ENCODE assay signal across 13 cellular contexts in the genomic region with DNA sequence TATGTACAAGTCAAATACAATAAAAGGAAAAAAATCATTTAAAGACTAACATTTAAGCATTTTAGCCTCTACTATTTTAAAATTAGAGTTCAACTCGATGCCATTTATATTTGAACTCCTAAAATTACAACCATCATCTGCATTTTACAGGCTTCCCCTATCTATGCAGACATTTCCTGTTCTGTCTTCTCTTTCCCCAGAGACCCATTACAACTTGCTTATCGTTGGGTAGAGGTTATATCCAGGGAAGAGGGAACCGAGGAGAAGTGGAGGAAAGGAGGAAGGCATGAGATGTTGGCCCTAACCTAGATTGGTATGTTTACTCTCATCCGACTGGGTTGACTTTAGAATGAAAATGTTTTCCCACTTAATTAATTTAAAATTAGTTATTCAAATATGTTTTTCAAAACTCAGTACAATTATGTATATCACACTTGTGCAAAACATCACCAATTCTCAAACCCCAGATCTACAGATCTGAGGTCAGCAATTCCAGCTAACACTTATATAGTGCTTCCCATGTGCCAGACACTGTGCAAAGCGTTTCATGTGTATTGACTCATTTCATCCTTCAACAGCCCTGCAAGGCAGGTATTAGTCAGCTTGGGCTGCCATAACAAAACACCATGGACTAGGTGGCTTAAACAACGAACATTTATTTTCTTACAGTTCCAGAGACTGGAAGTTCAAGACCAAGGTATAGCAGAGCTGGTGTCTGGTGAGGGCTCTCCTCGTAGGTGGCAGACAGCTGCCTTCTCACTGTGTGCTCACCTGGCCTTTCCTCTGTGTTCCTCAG. TPM values are rescaled to one million over a fixed set of nuclear protein-coding genes. Genes with fewer than 3 reads are reported as not detected.
DNase-seq lines count a peak whose midpoint lies in the region; ATAC-seq and TF ChIP-seq lines count a peak whose summit lies in the region.
"Had no signal": no experiment of that assay in that cellular context is flagged by ENCODE, and none has a peak within 500 bp of the region (broad histone marks: within the 10 kb centered on the region; RNA-seq: fewer than 3 reads in every experiment).

No MANE protein-coding gene starts in this region.

- CTCF ChIA-PET in activated CD8-positive, alpha-beta T cell treated with anti-CD3 and anti-CD28 coated beads for 36 hours (lab: Charles Lee), result interaction anchor here (1.3 to 7.8 kb wide), 7 partner anchors 11 to 79 kb away, joined by 3 to 49 read pairs (median 4); partner anchors contain the start of genes HERPUD2 and SEPTIN7
- CTCF ChIA-PET in activated CD8-positive, alpha-beta T cell treated with anti-CD3 and anti-CD28 coated beads, Interleukin-2, amount 10 ng/mL, durations not matched to agents 7 days and 5 days (lab: Charles Lee), result interaction anchor here (0.8 to 10.4 kb wide), 5 partner anchors 12 to 79 kb away, joined by 3 to 144 read pairs (median 6); partner anchors contain the start of genes HERPUD2 and SEPTIN7
- CTCF ChIA-PET in GM10248 (lab: Yijun Ruan, JAX), result interaction anchor here (0.9 to 13.2 kb wide), 4 partner anchors 18 to 182 kb away, joined by 3 to 334 read pairs (median 3); partner anchors contain the start of gene HERPUD2

- no peak overlapping the region for H2AK5ac ChIP-seq in mesenchymal stem cell (ENCODE audit: low read length, severe bottlenecking)

- H3K4me2 ChIP-seq in mesenchymal stem cell (ENCODE audit: low read length, poor library complexity, severe bottlenecking), result no peak overlapping the region

- H3K4me3 ChIP-seq in mesenchymal stem cell (ENCODE audit: insufficient read depth in 1 of 2, low read depth in 1 of 2, low read length in 2 of 2), result no peak overlapping the region

- H3K27me3 ChIP-seq in mesenchymal stem cell (ENCODE audit: control insufficient read depth in 1 of 2, insufficient read depth in 1 of 2, low read length in 2 of 2), result no peaks in the 10 kb centered on the region

- no peak overlapping the region for H4K8ac ChIP-seq in mesenchymal stem cell (ENCODE audit: low read length)

- H3K27ac ChIP-seq in mesenchymal stem cell (ENCODE audit: low read length, poor library complexity, severe bottlenecking), result no peak overlapping the region

- no peak overlapping the region for H2BK12ac ChIP-seq in mesenchymal stem cell (ENCODE audit: low read length in 2 of 2)

- H4K91ac ChIP-seq in mesenchymal stem cell (ENCODE audit: low read length), result no peak overlapping the region

- H3K4ac ChIP-seq in mesenchymal stem cell (ENCODE audit: low read depth in 1 of 2, low read length in 2 of 2), result no peak overlapping the region

- peaks cover 58% of the 10 kb centered on the region for H3K4me1 Mint-ChIP-seq in activated CD8-positive, alpha-beta T cell treated with anti-CD3 and anti-CD28 coated beads for 36 hours (ENCODE audit: low read depth)
- H3K4me1 Mint-ChIP-seq in activated CD8-positive, alpha-beta T cell treated with anti-CD3 and anti-CD28 coated beads, Interleukin-2, amount 10 ng/mL, durations not matched to agents 7 days and 5 days (ENCODE audit: low read depth), result peaks cover 49% of the 10 kb centered on the region
- H3K4me1 Mint-ChIP-seq in activated T-cell treated with anti-CD3 and anti-CD28 coated beads, Interleukin-2, amount 50 U/mL, for 4 hours (ENCODE audit: low read depth), result peaks cover 57% of the 10 kb centered on the region
- peaks cover 28% of the 10 kb centered on the region for H3K4me1 Mint-ChIP-seq in nephron
- H3K4me1 Mint-ChIP-seq: endodermal cell had no signal

- ATAC-seq in activated CD8-positive, alpha-beta T cell treated with anti-CD3 and anti-CD28 coated beads for 36 hours, result peak; percentile 71
- no peak for ATAC-seq in activated CD8-positive, alpha-beta T cell treated with anti-CD3 and anti-CD28 coated beads, Interleukin-2, amount 10 ng/mL, durations not matched to agents 7 days and 5 days
- ATAC-seq in HG02852 (IDR thresholded peaks at IDR 0.05; ENCODE audit: unreplicated experiment), result peak; percentile 29
- ATAC-seq in activated T-cell treated with anti-CD3 and anti-CD28 coated beads, Interleukin-2, amount 50 U/mL, for 4 hours, result peak; percentile 83

- H3K9ac ChIP-seq in mesenchymal stem cell (ENCODE audit: low read length), result no peak overlapping the region

- peak; percentile 73 for DNase-seq in activated CD8-positive, alpha-beta T cell treated with anti-CD3 and anti-CD28 coated beads for 36 hours
- DNase-seq in activated CD8-positive, alpha-beta T cell treated with anti-CD3 and anti-CD28 coated beads, Interleukin-2, amount 10 ng/mL, durations not matched to agents 7 days and 5 days, result no peak
- DNase-seq in activated T-cell treated with anti-CD3 and anti-CD28 coated beads, Interleukin-2, amount 50 U/mL, for 4 hours, result no peak
- DNase-seq in NCI-H2081 (lab: John Stamatoyannopoulos, UW) (no peak), mesenchymal stem cell (no peak), GM10248 (ENCODE audit: extremely low spot score) (no peak)
- DNase-seq: ACHN, endodermal cell, NCI-H2081 treated with DMSO at 0.1 percent for 48 hours had no signal

- H2BK15ac ChIP-seq in mesenchymal stem cell (ENCODE audit: low read depth, poor library complexity, severe bottlenecking), result no peak overlapping the region

- H3K79me1 ChIP-seq in mesenchymal stem cell (replicated peaks; ENCODE audit: low read length, poor library complexity, severe bottlenecking), result no peaks in the 10 kb centered on the region

- no peak overlapping the region for H2AFZ ChIP-seq in mesenchymal stem cell (ENCODE audit: low read depth, low read length)

- H3K27me3 Mint-ChIP-seq in activated CD8-positive, alpha-beta T cell treated with anti-CD3 and anti-CD28 coated beads for 36 hours, result no peaks in the 10 kb centered on the region
- H3K27me3 Mint-ChIP-seq in activated CD8-positive, alpha-beta T cell treated with anti-CD3 and anti-CD28 coated beads, Interleukin-2, amount 10 ng/mL, durations not matched to agents 7 days and 5 days (ENCODE audit: low read depth), result peaks cover 2% of the 10 kb centered on the region
- no peaks in the 10 kb centered on the region for H3K27me3 Mint-ChIP-seq in activated T-cell treated with anti-CD3 and anti-CD28 coated beads, Interleukin-2, amount 50 U/mL, for 4 hours (ENCODE audit: low read depth)
- no peaks in the 10 kb centered on the region for H3K27me3 Mint-ChIP-seq in nephron (ENCODE audit: low read depth)
- H3K27me3 Mint-ChIP-seq: IgD-negative memory B cell had no signal

- no peaks in the 10 kb centered on the region for H3K36me3 Mint-ChIP-seq in activated CD8-positive, alpha-beta T cell treated with anti-CD3 and anti-CD28 coated beads for 36 hours (ENCODE audit: low read depth)
- H3K36me3 Mint-ChIP-seq in activated CD8-positive, alpha-beta T cell treated with anti-CD3 and anti-CD28 coated beads, Interleukin-2, amount 10 ng/mL, durations not matched to agents 7 days and 5 days (ENCODE audit: low read depth), result no peaks in the 10 kb centered on the region
- no peaks in the 10 kb centered on the region for H3K36me3 Mint-ChIP-seq in activated T-cell treated with anti-CD3 and anti-CD28 coated beads, Interleukin-2, amount 50 U/mL, for 4 hours (ENCODE audit: insufficient read depth)
- H3K36me3 Mint-ChIP-seq in nephron (ENCODE audit: low read depth), result no peaks in the 10 kb centered on the region
- H3K36me3 Mint-ChIP-seq: brain, IgD-negative memory B cell had no signal

- intact Hi-C loops in activated CD8-positive, alpha-beta T cell treated with anti-CD3 and anti-CD28 coated beads for 36 hours (cut with micrococcal nuclease), result no loop called here

- WGBS in mesenchymal stem cell, result 65% methylated on average over 3 of the region's 7 CpGs

- H3K4me1 ChIP-seq in mesenchymal stem cell (ENCODE audit: control insufficient read depth, insufficient read depth, low read depth, low read length), result no peaks in the 10 kb centered on the region

- peak overlapping the region; percentile 84 for H3K27ac Mint-ChIP-seq in activated CD8-positive, alpha-beta T cell treated with anti-CD3 and anti-CD28 coated beads for 36 hours
- H3K27ac Mint-ChIP-seq in activated CD8-positive, alpha-beta T cell treated with anti-CD3 and anti-CD28 coated beads, Interleukin-2, amount 10 ng/mL, durations not matched to agents 7 days and 5 days, result no peak overlapping the region
- H3K27ac Mint-ChIP-seq in nephron, result peak overlapping the region; percentile 24 to 40 (median 28)
- H3K27ac Mint-ChIP-seq: endodermal cell had no signal

- no peak overlapping the region for H3K14ac ChIP-seq in mesenchymal stem cell (ENCODE audit: low read length in 2 of 2)

- H3K23ac ChIP-seq in mesenchymal stem cell (ENCODE audit: low read length in 2 of 2), result no peak overlapping the region

- no peaks in the 10 kb centered on the region for H3K9me3 ChIP-seq in mesenchymal stem cell (ENCODE audit: control insufficient read depth, low read length)

- no peak overlapping the region for H3K4me3 Mint-ChIP-seq in activated CD8-positive, alpha-beta T cell treated with anti-CD3 and anti-CD28 coated beads for 36 hours
- no peak overlapping the region for H3K4me3 Mint-ChIP-seq in activated CD8-positive, alpha-beta T cell treated with anti-CD3 and anti-CD28 coated beads, Interleukin-2, amount 10 ng/mL, durations not matched to agents 7 days and 5 days
- H3K4me3 Mint-ChIP-seq in activated T-cell treated with anti-CD3 and anti-CD28 coated beads, Interleukin-2, amount 50 U/mL, for 4 hours, result no peak overlapping the region
- H3K4me3 Mint-ChIP-seq in nephron, result no peak overlapping the region
- H3K4me3 Mint-ChIP-seq: brain, endodermal cell had no signal

- no peak overlapping the region for H2BK5ac ChIP-seq in mesenchymal stem cell (ENCODE audit: low read depth, low read length, poor library complexity, severe bottlenecking)

- TF ChIP-seq CTCF in activated CD8-positive, alpha-beta T cell treated with anti-CD3 and anti-CD28 coated beads for 36 hours (IDR thresholded peaks at IDR 0.05), result no peak
- TF ChIP-seq CTCF in nephron (IDR thresholded peaks at IDR 0.05; ENCODE audit: unreplicated experiment in 3 of 3) (no peak), GM10248 (IDR thresholded peaks at IDR 0.05; ENCODE audit: control extremely low read depth, extremely low read depth, low read depth, missing control alignments) (no peak)

- POLR2A ChIA-PET in activated CD8-positive, alpha-beta T cell treated with anti-CD3 and anti-CD28 coated beads for 36 hours (lab: Charles Lee), result interaction anchor here (0.9 to 2.6 kb wide), 12 partner anchors 9 to 118 kb away, joined by 3 to 21 read pairs (median 5); partner anchors contain the start of genes HERPUD2 and SEPTIN7
- POLR2A ChIA-PET in activated CD8-positive, alpha-beta T cell treated with anti-CD3 and anti-CD28 coated beads, Interleukin-2, amount 10 ng/mL, durations not matched to agents 7 days and 5 days (lab: Charles Lee), result interaction anchor here (1.6 to 2.4 kb wide), 3 partner anchors 28 to 80 kb away, joined by 4 to 14 read pairs (median 11); partner anchors contain the start of genes HERPUD2 and SEPTIN7
- POLR2A ChIA-PET in GM10248 (lab: Yijun Ruan, JAX), result no interaction called here

- H3K36me3 ChIP-seq in mesenchymal stem cell (ENCODE audit: control insufficient read depth in 1 of 2, insufficient read depth in 2 of 2, low read depth in 1 of 2, low read length in 2 of 2), result no peaks in the 10 kb centered on the region

- no peak overlapping the region for H3K18ac ChIP-seq in mesenchymal stem cell (ENCODE audit: low read depth in 1 of 2, low read length in 2 of 2)

- H2BK120ac ChIP-seq in mesenchymal stem cell (ENCODE audit: low read depth, low read length), result no peak overlapping the region

- peaks cover 7% of the 10 kb centered on the region for H3K9me3 Mint-ChIP-seq in activated CD8-positive, alpha-beta T cell treated with anti-CD3 and anti-CD28 coated beads for 36 hours
- H3K9me3 Mint-ChIP-seq in activated CD8-positive, alpha-beta T cell treated with anti-CD3 and anti-CD28 coated beads, Interleukin-2, amount 10 ng/mL, durations not matched to agents 7 days and 5 days (ENCODE audit: insufficient read depth), result peaks cover 10% of the 10 kb centered on the region
- H3K9me3 Mint-ChIP-seq in activated T-cell treated with anti-CD3 and anti-CD28 coated beads, Interleukin-2, amount 50 U/mL, for 4 hours, result peaks cover 3% of the 10 kb centered on the region
- H3K9me3 Mint-ChIP-seq in nephron, result no peaks in the 10 kb centered on the region
- H3K9me3 Mint-ChIP-seq: endodermal cell, IgD-negative memory B cell had no signal

RNA-seq across cellular contexts. Expression of gene HERPUD2, which starts 27.3 kb away (rescaled TPM):
- total RNA-seq in activated CD8-positive, alpha-beta T cell treated with anti-CD3 and anti-CD28 coated beads for 36 hours, result 10 to 100 TPM; 24.9 to 25.0 TPM
- total RNA-seq in activated CD8-positive, alpha-beta T cell treated with anti-CD3 and anti-CD28 coated beads, Interleukin-2, amount 10 ng/mL, durations not matched to agents 7 days and 5 days, result 10 to 100 TPM; 30.4 to 31.3 TPM
- 10 to 100 TPM; 14.9 to 18.5 (median 15.8) TPM for total RNA-seq in activated T-cell treated with anti-CD3 and anti-CD28 coated beads, Interleukin-2, amount 50 U/mL, for 4 hours
- polyA plus RNA-seq in mesenchymal stem cell (2013, experiment 1 of 2), result 35.5 TPM
- polyA plus RNA-seq in mesenchymal stem cell (2013, experiment 2 of 2), result 34.4 TPM
